ENCODE assay signal across 16 cellular contexts in the genomic region with DNA sequence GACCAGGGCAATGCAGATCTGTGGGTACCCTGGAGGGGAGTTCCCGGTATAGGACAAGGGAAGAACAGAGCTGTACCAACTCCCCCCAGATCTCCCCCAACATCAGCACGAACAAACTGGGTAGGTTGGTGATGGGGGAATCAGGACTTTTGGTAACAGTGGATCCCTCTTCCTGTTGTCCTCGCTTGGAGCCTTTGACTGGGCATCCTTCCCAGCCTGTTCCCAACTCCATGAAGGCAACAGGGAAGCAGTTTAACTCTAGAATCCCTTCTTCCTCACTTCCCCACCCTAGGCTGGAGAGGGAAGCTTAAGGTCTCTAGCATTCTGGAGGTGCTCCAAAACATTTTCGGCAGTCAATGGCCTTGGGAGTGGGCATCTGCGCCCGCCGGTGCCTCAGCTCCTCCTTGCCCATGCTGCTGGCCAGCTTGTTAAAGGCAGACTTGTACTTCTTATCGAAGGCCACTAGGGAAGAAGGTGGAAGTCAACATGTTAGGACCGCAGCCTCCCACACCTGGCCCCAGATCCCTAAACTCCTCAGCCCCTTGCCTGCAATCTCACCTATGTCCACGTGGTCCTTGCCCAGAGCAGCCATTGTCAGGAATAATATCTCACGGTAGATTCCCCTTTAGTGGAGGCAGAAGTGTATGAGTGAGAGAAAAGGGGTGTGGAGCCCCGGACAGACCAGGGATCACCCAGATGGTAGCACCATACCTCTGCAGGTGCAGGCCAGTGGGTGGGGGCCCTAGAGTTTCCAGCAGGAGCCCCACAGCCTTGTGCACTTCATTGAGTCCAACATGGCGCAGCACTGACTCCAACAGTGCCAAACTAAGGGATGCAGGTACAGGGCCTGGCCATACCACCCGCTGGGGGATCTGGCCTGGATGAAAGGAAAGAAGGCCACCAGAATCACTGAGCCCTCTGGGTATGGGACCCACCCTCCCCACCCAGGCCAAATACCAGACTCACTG. TPM values are rescaled to one million over a fixed set of nuclear protein-coding genes. Genes with fewer than 3 reads are reported as not detected.
A peak's percentile ranks its signal among the peaks of the same experiment; 100 is the strongest.
DNase-seq lines count a peak whose midpoint lies in the region; ATAC-seq and TF ChIP-seq lines count a peak whose summit lies in the region.
"Had no signal": no experiment of that assay in that cellular context is flagged by ENCODE, and none has a peak within 500 bp of the region (broad histone marks: within the 10 kb centered on the region; RNA-seq: fewer than 3 reads in every experiment).

No MANE protein-coding gene starts in this region.

- H3K36me3 Mint-ChIP-seq in CD14-positive monocyte: peaks cover 53 to 65% of the 10 kb centered on the region in 2 donors
- H3K36me3 Mint-ChIP-seq in neural crest cell (ENCODE audit: low read depth): peaks cover 5% of the 10 kb centered on the region
- peaks cover 15% of the 10 kb centered on the region for H3K36me3 Mint-ChIP-seq in endothelial cell (ENCODE audit: low read depth, unreplicated experiment)

- no peak for ATAC-seq in GM21619 (IDR thresholded peaks at IDR 0.05; ENCODE audit: unreplicated experiment)
- ATAC-seq: stimulated activated memory B cell treated with anti-CD40 and anti-IgM and Interleukin-4, amounts not matched to agents 10 μg/mL and 1 μg/mL and 100 μg/mL, for 72 hours had no signal

- DNase-seq in CD14-positive monocyte (ENCODE audit: low spot score): no peak
- peak; percentile 22 for DNase-seq in HuH-7.5 (ENCODE audit: low spot score)
- DNase-seq in coronary artery (ENCODE audit: low spot score): peak; percentile 68
- no peak for DNase-seq in neural crest cell (ENCODE audit: low read depth, low spot score)
- no peak for DNase-seq in activated CD4-positive, CD25-positive, alpha-beta regulatory T cell (lab: John Stamatoyannopoulos, UW)
- no peak for DNase-seq in endothelial cell (ENCODE audit: low spot score)
- DNase-seq in T-helper 2 cell: no peak
- DNase-seq: dermis blood vessel endothelial cell, NCI-H2029 treated with DMSO at 0.1 percent for 48 hours, NCI-H526, OCI-M1, small intestine had no signal

- intact Hi-C loops in CD14-positive monocyte (cut with micrococcal nuclease): no loop called here

- no peak overlapping the region for H3K4me3 ChIP-seq in coronary artery
- H3K4me3 ChIP-seq: vagina had no signal

- H3K27ac ChIP-seq in coronary artery: no peak overlapping the region
- H3K27ac ChIP-seq: parathyroid adenoma, vagina had no signal

- H3K4me1 Mint-ChIP-seq in CD14-positive monocyte (peaks cover 9% of the 10 kb centered on the region), neural crest cell (peaks cover 20% of the 10 kb centered on the region), endothelial cell (ENCODE audit: unreplicated experiment) (peaks cover 13% of the 10 kb centered on the region)

- peak overlapping the region in 4 of 7 donors; percentile 15 to 40 (median 33) for H3K27ac Mint-ChIP-seq in CD14-positive monocyte
- peak overlapping the region; percentile 88 for H3K27ac Mint-ChIP-seq in neural crest cell (ENCODE audit: unreplicated experiment)
- no peak overlapping the region for H3K27ac Mint-ChIP-seq in endothelial cell (ENCODE audit: unreplicated experiment)

- TF ChIP-seq CTCF in CD14-positive monocyte (IDR thresholded peaks at IDR 0.05): no peak
- no peak for TF ChIP-seq CTCF in coronary artery (IDR thresholded peaks at IDR 0.05)
- peak; percentile 13 for TF ChIP-seq CTCF in neural crest cell (conservative IDR thresholded peaks at IDR 0.05)
- TF ChIP-seq CTCF in endothelial cell (IDR thresholded peaks at IDR 0.05; ENCODE audit: unreplicated experiment): no peak

- no peaks in the 10 kb centered on the region for H3K9me3 Mint-ChIP-seq in CD14-positive monocyte
- no peaks in the 10 kb centered on the region for H3K9me3 Mint-ChIP-seq in neural crest cell
- no peaks in the 10 kb centered on the region for H3K9me3 Mint-ChIP-seq in endothelial cell (ENCODE audit: unreplicated experiment)
- H3K9me3 Mint-ChIP-seq: stimulated activated memory B cell treated with anti-CD40 and anti-IgM and Interleukin-4, amounts not matched to agents 10 μg/mL and 1 μg/mL and 100 μg/mL, for 72 hours had no signal

- H3K4me3 Mint-ChIP-seq in CD14-positive monocyte (no peak overlapping the region), neural crest cell (no peak overlapping the region), endothelial cell (ENCODE audit: unreplicated experiment) (no peak overlapping the region)
- H3K4me3 Mint-ChIP-seq: stimulated activated memory B cell treated with anti-CD40 and anti-IgM and Interleukin-4, amounts not matched to agents 10 μg/mL and 1 μg/mL and 100 μg/mL, for 72 hours had no signal

- H3K27me3 Mint-ChIP-seq in CD14-positive monocyte (ENCODE audit: low read depth in 3 of 3) (peaks cover 0 to 5% (median 0%) of the 10 kb centered on the region in 3 donors), neural crest cell (ENCODE audit: low read depth) (no peaks in the 10 kb centered on the region), endothelial cell (ENCODE audit: unreplicated experiment) (peaks cover 4% of the 10 kb centered on the region)
- H3K27me3 Mint-ChIP-seq: stimulated activated memory B cell treated with anti-CD40 and anti-IgM and Interleukin-4, amounts not matched to agents 10 μg/mL and 1 μg/mL and 100 μg/mL, for 72 hours had no signal

RNA-seq across cellular contexts. Expression of gene GATAD2B, which starts 7.5 kb away (rescaled TPM):
- 1 to 10 TPM; 1.1 to 2.0 TPM for polyA plus RNA-seq in CD14-positive monocyte
- total RNA-seq in neural crest cell: 49.7 and 52.5 TPM in 2 replicates
- total RNA-seq in endothelial cell (ENCODE audit: unreplicated experiment): 45.4 TPM

RNA-seq across cellular contexts. Expression of gene DENND4B, which starts 16.3 kb away (rescaled TPM):
- polyA plus RNA-seq in CD14-positive monocyte: 10 to 100 TPM in 1 of 2 donors, 1 to 10 TPM in 1; 7.8 to 10.9 TPM
- total RNA-seq in neural crest cell (71.6 and 75.2 TPM in 2 replicates), endothelial cell (ENCODE audit: unreplicated experiment) (53.1 TPM)

RNA-seq across cellular contexts. Expression of gene CRTC2, which starts 28.1 kb away (rescaled TPM):
- polyA plus RNA-seq in CD14-positive monocyte: 10 to 100 TPM; 13.7 to 21.2 TPM
- total RNA-seq in neural crest cell: 34.1 and 34.7 TPM in 2 replicates
- total RNA-seq in endothelial cell (ENCODE audit: unreplicated experiment): 69.9 TPM

RNA-seq across cellular contexts. Expression of gene SLC39A1, which starts 33.1 kb away (rescaled TPM):
- polyA plus RNA-seq in CD14-positive monocyte: 10 to 100 TPM; 82.1 to 83.1 TPM
- total RNA-seq in neural crest cell: 107 and 113 TPM in 2 replicates
- total RNA-seq in endothelial cell (ENCODE audit: unreplicated experiment): 136 TPM

RNA-seq across cellular contexts. Expression of gene CREB3L4, which starts 37.4 kb away (rescaled TPM):
- polyA plus RNA-seq in CD14-positive monocyte: 1 to 10 TPM; 5.0 to 6.8 TPM
- total RNA-seq in neural crest cell: 18.2 and 20.0 TPM in 2 replicates
- 13.2 TPM for total RNA-seq in endothelial cell (ENCODE audit: unreplicated experiment)

Comparison
In these comparisons a context has a peak if more than half of its experiments do, and no peak if none do; other contexts are left out.
1. DNase-seq: peak in HuH-7.5 (single experiment) and coronary artery (single experiment); none in CD14-positive monocyte (single experiment), neural crest cell (single experiment), activated CD4-positive, CD25-positive, alpha-beta regulatory T cell (0 of 4), endothelial cell (single experiment) and T-helper 2 cell (0 of 5).